ENCODE assay signal across 1 cellular context in genomic region chr22:48943567-48944432, GRCh38.
TF ChIP-seq lines count a peak whose summit lies in the region.

No MANE protein-coding gene starts in this region.

TF ChIP-seq in HepG2, 621 proteins besides CTCF, POLR2A, EP300 and RAD21 (continued from another document and continues in another):
- peak; percentile 81 for TF ChIP-seq ZNF18 (CRISPR knock-in tag; IDR thresholded peaks at IDR 0.05; ENCODE audit: insufficient replicate concordance)
- no peak for TF ChIP-seq ZNF256 (CRISPR knock-in tag; conservative IDR thresholded peaks at IDR 0.05)
- no peak; the same call in 1 of the 2 replicates for TF ChIP-seq NFYB (CRISPR knock-in tag; IDR thresholded peaks at IDR 0.05)
- no peak for TF ChIP-seq ZNF484 (CRISPR knock-in tag; IDR thresholded peaks at IDR 0.05; ENCODE audit: borderline replicate concordance, low read depth)
- TF ChIP-seq AKNA (CRISPR knock-in tag; IDR thresholded peaks at IDR 0.05; ENCODE audit: borderline replicate concordance), result no peak
- no peak for TF ChIP-seq ZBTB40 (IDR thresholded peaks at IDR 0.05)
- 0 out of 2 replicates have a peak, but pooled peaks have one; percentile 58 for TF ChIP-seq ZBTB40 (CRISPR knock-in tag; IDR thresholded peaks at IDR 0.05)
- no peak for TF ChIP-seq RBM22 (optimal IDR thresholded peaks at IDR 0.05; ENCODE audit: low read length)
- TF ChIP-seq MLXIP (CRISPR knock-in tag; IDR thresholded peaks at IDR 0.05; ENCODE audit: borderline replicate concordance), result no peak
- peak; percentile 48; the same call in 1 of the 2 replicates for TF ChIP-seq KDM3A (CRISPR knock-in tag; IDR thresholded peaks at IDR 0.05; ENCODE audit: low read depth)
- no peak for TF ChIP-seq ZNF850 (CRISPR knock-in tag; conservative IDR thresholded peaks at IDR 0.05)
- TF ChIP-seq ZNF552 (CRISPR knock-in tag; IDR thresholded peaks at IDR 0.05; ENCODE audit: borderline replicate concordance), result no peak
- TF ChIP-seq CHCHD3 (CRISPR knock-in tag; IDR thresholded peaks at IDR 0.05), result no peak
- no peak for TF ChIP-seq TCF7L2 (IDR thresholded peaks at IDR 0.05; ENCODE audit: low read depth, low read length)
- no peak for TF ChIP-seq ZNF326 (CRISPR knock-in tag; IDR thresholded peaks at IDR 0.05; ENCODE audit: borderline replicate concordance)
- TF ChIP-seq PRDM15 (CRISPR knock-in tag; IDR thresholded peaks at IDR 0.05), result no peak
- TF ChIP-seq ZNF383 (CRISPR knock-in tag; IDR thresholded peaks at IDR 0.05; ENCODE audit: borderline replicate concordance), result no peak
- TF ChIP-seq SP140L (CRISPR knock-in tag; IDR thresholded peaks at IDR 0.05; ENCODE audit: borderline replicate concordance), result 0 out of 2 replicates have a peak, but pooled peaks have one; percentile 44
